ENCODE assay signal across 5 cellular contexts in the genomic region with DNA sequence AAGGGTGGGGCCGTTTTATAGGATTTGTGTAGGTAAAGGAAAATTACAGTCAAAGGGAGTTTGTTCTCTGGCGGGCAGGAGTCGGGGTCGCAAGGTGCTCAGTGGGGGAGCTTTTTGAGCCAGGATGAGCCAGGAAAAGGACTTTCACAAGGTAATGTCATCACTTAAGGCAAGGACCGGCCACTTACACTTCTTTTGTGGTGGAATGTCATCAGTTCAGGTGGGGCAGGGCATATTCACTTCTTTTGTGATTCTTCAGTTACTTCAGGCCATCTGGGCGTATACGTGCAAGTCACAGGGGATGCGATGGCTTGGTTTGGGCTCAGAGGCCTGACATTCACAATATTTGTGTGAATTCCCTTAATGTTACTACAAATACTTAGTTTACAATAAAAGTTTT.
DNase-seq lines count a peak whose midpoint lies in the region; FAIRE-seq and TF ChIP-seq lines count a peak whose summit lies in the region.
"Not testable (repeated sequence)": the region's sequence is repeated elsewhere in the genome, so short reads cannot be mapped to it uniquely, and the experiment has no call there.

No MANE protein-coding gene starts in this region.

- H3K9me3 Mint-ChIP-seq in H9: not testable (repeated sequence)

- no CpG with 5 or more reads among the region's 8 CpGs for WGBS in H9 (ENCODE audit: extremely low coverage, insufficient read length, low lambda C conversion rate)
- 22% methylated on average over 8 of the region's 8 CpGs for WGBS in HUES64
- WGBS in H1 (ENCODE audit: extremely low coverage in 1 of 2, insufficient coverage in 1 of 2, insufficient read length in 1 of 2, insufficient replicate concordance in 2 of 2, low coverage in 1 of 2, low lambda C conversion rate in 2 of 2, missing lambda C conversion rate in 1 of 2), 2 experiments: 52% methylated on average over 4 of the region's 8 CpGs; no CpG with 5 or more reads in 1 of the 2 experiments

- H3K36me3 Mint-ChIP-seq in H9 (ENCODE audit: insufficient read depth in 1 of 3, low read depth in 3 of 3): not testable (repeated sequence)

- not testable (repeated sequence) for H4K20me1 ChIP-seq in H9 (ENCODE audit: control insufficient read depth, insufficient read depth, insufficient read length); H1 (replicated peaks in 1 of 2; ENCODE audit: control insufficient read depth in 1 of 2, insufficient read depth in 2 of 2, low read length in 2 of 2)

- H3K27ac Mint-ChIP-seq in H9: peak overlapping the region; percentile 56 to 97 (median 92); a peak in 6 of 7 replicates

- not testable (repeated sequence) for H3K27me3 Mint-ChIP-seq in H9 (ENCODE audit: low read depth)

- not testable (repeated sequence) for DNase-seq in H9; H1 (ENCODE audit: low read depth in 1 of 2, low spot score in 2 of 2)

- H3K4me2 ChIP-seq in H9 (ENCODE audit: insufficient read depth, insufficient read length, low read length): not testable (repeated sequence)
- H3K4me2 ChIP-seq in H1 (ENCODE audit: insufficient read depth in 1 of 2, low read depth in 2 of 2, low read length in 2 of 2): peak overlapping the region in 1 of 2 experiments; percentile 50; a peak in 1 of 4 replicates

- H3K18ac ChIP-seq in H9 (ENCODE audit: insufficient read length, low read depth, low read length); H1 (ENCODE audit: extremely low read depth, low read length): not testable (repeated sequence)

- H3T11ph ChIP-seq in H9 (ENCODE audit: low read length): not testable (repeated sequence)

- H4K91ac ChIP-seq in H9 (ENCODE audit: insufficient read length, low read depth, low read length); H1 (replicated peaks; ENCODE audit: insufficient read length, low read length): not testable (repeated sequence)

- POLR2A ChIA-PET in H1 (lab: Charles Lee; ENCODE audit: partially characterized antibody): interaction anchor here (1.9 kb wide), 1 partner anchor 65 kb away, joined by 4 read pairs; no protein-coding TSS in a partner anchor

- not testable (repeated sequence) for H2AFZ ChIP-seq in H9 (ENCODE audit: low read length); H1 (ENCODE audit: low read length)

- not testable (repeated sequence) for H3K79me2 ChIP-seq in H9 (ENCODE audit: insufficient read depth, low read length); H1 (ENCODE audit: control insufficient read depth in 1 of 2, insufficient read depth in 2 of 2, low read length in 2 of 2)

- TF ChIP-seq EP300 in H1 (IDR thresholded peaks at IDR 0.05; ENCODE audit: borderline replicate concordance in 1 of 2, low read depth in 2 of 2, low read length in 2 of 2): not testable (repeated sequence)

- not testable (repeated sequence) for H4K5ac ChIP-seq in H9 (ENCODE audit: insufficient read length, low read depth, low read length); H1 (ENCODE audit: insufficient read length, low read depth, low read length)

- H3K23me2 ChIP-seq in H9 (ENCODE audit: insufficient read length, low read depth, low read length, poor library complexity, severe bottlenecking); H1 (ENCODE audit: low read depth, low read length): not testable (repeated sequence)

- not testable (repeated sequence) for H3K14ac ChIP-seq in H9 (ENCODE audit: insufficient read depth, low read length); H1 (ENCODE audit: insufficient read length)

- not testable (repeated sequence) for H3K56ac ChIP-seq in H9 (ENCODE audit: insufficient read length, low read depth, low read length); H1 (replicated peaks; ENCODE audit: insufficient read length, low read depth, low read length)

- peaks cover 19% of the 10 kb centered on the region; the same call in 1 of the 2 replicates for H3K36me3 ChIP-seq in ES-I3 (ENCODE audit: insufficient read depth, low read length)
- H3K36me3 ChIP-seq in HUES64 (ENCODE audit: insufficient read depth, low read length); H1 (ENCODE audit: control insufficient read depth in 2 of 4, insufficient read depth in 4 of 4, low read length in 3 of 4); iPS-15b (ENCODE audit: control insufficient read depth, insufficient read depth, low read length): not testable (repeated sequence)

- H2BK120ac ChIP-seq in H9 (ENCODE audit: low read depth, low read length, poor library complexity, severe bottlenecking); H1 (replicated peaks; ENCODE audit: low read depth, low read length): not testable (repeated sequence)

- not testable (repeated sequence) for TF ChIP-seq POLR2A in H1 (IDR thresholded peaks at IDR 0.05; ENCODE audit: control extremely low read depth in 1 of 2, low read depth in 2 of 2, low read length in 2 of 2)

- peak overlapping the region in 1 of 2 experiments; percentile 28; a peak in 3 of 5 replicates for H3K4me3 Mint-ChIP-seq in H9

- not testable (repeated sequence) for H3K4me3 ChIP-seq in HUES64 (ENCODE audit: low read length); H1 (ENCODE audit: extremely low read depth in 1 of 4, insufficient read depth in 2 of 4, low read depth in 3 of 4, low read length in 4 of 4)
- H3K4me3 ChIP-seq in iPS-15b (ENCODE audit: low read depth, low read length): peak overlapping the region; percentile 45

- H3K4ac ChIP-seq in H9 (ENCODE audit: low read depth, low read length); H1 (replicated peaks; ENCODE audit: insufficient read length, low read depth, low read length): not testable (repeated sequence)

- H3K27ac ChIP-seq in H9 (ENCODE audit: insufficient read length, low read depth, low read length); H1 (ENCODE audit: low read depth, low read length): not testable (repeated sequence)
- peak overlapping the region; percentile 64 for H3K27ac ChIP-seq in HUES64 (ENCODE audit: low read depth, low read length)

- not testable (repeated sequence) for TF ChIP-seq CTCF in H9 (conservative IDR thresholded peaks at IDR 0.05); H1 (IDR thresholded peaks at IDR 0.05; ENCODE audit: control extremely low read depth in 1 of 3, insufficient read depth in 1 of 3, low read depth in 1 of 3, low read length in 3 of 3)

- peaks cover 20% of the 10 kb centered on the region for H3K4me1 ChIP-seq in ES-I3 (ENCODE audit: insufficient read depth, low read length)
- H3K4me1 ChIP-seq in H9 (ENCODE audit: insufficient read depth, low read length): not testable (repeated sequence)
- H3K4me1 ChIP-seq in HUES64 (ENCODE audit: insufficient read depth, low read length): peaks cover 35% of the 10 kb centered on the region
- H3K4me1 ChIP-seq in H1 (replicated peaks in 1 of 4; ENCODE audit: control insufficient read depth in 3 of 4, insufficient read depth in 4 of 4, low read length in 3 of 4): peaks cover 0 to 16% (median 12%) of the 10 kb centered on the region in 4 experiments; a peak in 4 of 7 replicates
- H3K4me1 ChIP-seq in iPS-15b (ENCODE audit: control insufficient read depth, insufficient read depth, low read length): peaks cover 19% of the 10 kb centered on the region

- not testable (repeated sequence) for H3K27me3 ChIP-seq in H9 (ENCODE audit: insufficient read depth, low read length); HUES64 (ENCODE audit: insufficient read depth, low read length); H1 (replicated peaks in 1 of 4; ENCODE audit: control insufficient read depth in 3 of 4, extremely low read depth in 1 of 4, insufficient read depth in 3 of 4, low read length in 3 of 4); iPS-15b (ENCODE audit: control insufficient read depth, insufficient read depth, low read length)

- TF ChIP-seq RAD21 in H1 (IDR thresholded peaks at IDR 0.05 in 1 of 2, conservative IDR thresholded peaks at IDR 0.05 in 1 of 2; ENCODE audit: low read depth in 2 of 2, low read length in 2 of 2): not testable (repeated sequence)

- H2BK12ac ChIP-seq in H9 (ENCODE audit: insufficient read length, low read depth, low read length); H1 (ENCODE audit: low read depth, low read length): not testable (repeated sequence)

- CTCF ChIA-PET in H1 (lab: Charles Lee; ENCODE audit: partially characterized antibody): not testable (repeated sequence)

- H3K23ac ChIP-seq in H9 (ENCODE audit: insufficient read length, low read depth, low read length); H1 (ENCODE audit: insufficient read length): not testable (repeated sequence)

- H3K9me3 ChIP-seq in ES-I3 (ENCODE audit: control insufficient read depth, insufficient read depth, low read length); H9 (ENCODE audit: control insufficient read depth, low read depth, low read length); HUES64 (ENCODE audit: insufficient read depth, low read depth, low read length); H1 (ENCODE audit: insufficient read depth in 2 of 2, low read depth in 1 of 2, low read length in 1 of 2); iPS-15b (ENCODE audit: control insufficient read depth, insufficient read depth, low read length): not testable (repeated sequence)

- H3K79me1 ChIP-seq in H9 (ENCODE audit: insufficient read depth, low read depth, low read length, poor library complexity, severe bottlenecking); H1 (ENCODE audit: low read depth, low read length): not testable (repeated sequence)

- H2BK20ac ChIP-seq in H9 (ENCODE audit: low read depth, low read length, poor library complexity, severe bottlenecking); H1 (ENCODE audit: low read length): not testable (repeated sequence)

- H3K9ac ChIP-seq in ES-I3 (ENCODE audit: low read depth, low read length) (peak overlapping the region; percentile 37), HUES64 (ENCODE audit: low read depth, low read length) (peak overlapping the region; percentile 69), iPS-15b (ENCODE audit: low read depth, low read length) (peak overlapping the region; percentile 81)
- not testable (repeated sequence) for H3K9ac ChIP-seq in H9 (ENCODE audit: extremely low read depth, insufficient read length, low read length); H1 (replicated peaks in 1 of 4; ENCODE audit: extremely low read depth in 1 of 4, low read depth in 3 of 4, low read length in 3 of 4)

- FAIRE-seq in H1 (lab: Jason Lieb, UNC): not testable (repeated sequence)

- peaks cover 56 to 64% of the 10 kb centered on the region in 2 experiments for H3K4me1 Mint-ChIP-seq in H9

- H2AK5ac ChIP-seq in H9 (ENCODE audit: insufficient read length, low read length); H1 (ENCODE audit: low read depth, low read length): not testable (repeated sequence)

- H2BK15ac ChIP-seq in H9 (ENCODE audit: low read depth, low read length); H1 (ENCODE audit: low read length): not testable (repeated sequence)

- H2BK5ac ChIP-seq in H9 (ENCODE audit: insufficient read length, low read length): not testable (repeated sequence)
- 0 out of 2 replicates have a peak overlapping the region, but pooled peaks have one; percentile 78 for H2BK5ac ChIP-seq in H1 (ENCODE audit: low read depth, low read length)

- not testable (repeated sequence) for H4K8ac ChIP-seq in H9 (replicated peaks; ENCODE audit: insufficient read length, low read depth, low read length); H1 (ENCODE audit: extremely low read depth, insufficient read depth, low read length)
